19 cellular contexts compared by ENCODE assay signal in the genomic region with DNA sequence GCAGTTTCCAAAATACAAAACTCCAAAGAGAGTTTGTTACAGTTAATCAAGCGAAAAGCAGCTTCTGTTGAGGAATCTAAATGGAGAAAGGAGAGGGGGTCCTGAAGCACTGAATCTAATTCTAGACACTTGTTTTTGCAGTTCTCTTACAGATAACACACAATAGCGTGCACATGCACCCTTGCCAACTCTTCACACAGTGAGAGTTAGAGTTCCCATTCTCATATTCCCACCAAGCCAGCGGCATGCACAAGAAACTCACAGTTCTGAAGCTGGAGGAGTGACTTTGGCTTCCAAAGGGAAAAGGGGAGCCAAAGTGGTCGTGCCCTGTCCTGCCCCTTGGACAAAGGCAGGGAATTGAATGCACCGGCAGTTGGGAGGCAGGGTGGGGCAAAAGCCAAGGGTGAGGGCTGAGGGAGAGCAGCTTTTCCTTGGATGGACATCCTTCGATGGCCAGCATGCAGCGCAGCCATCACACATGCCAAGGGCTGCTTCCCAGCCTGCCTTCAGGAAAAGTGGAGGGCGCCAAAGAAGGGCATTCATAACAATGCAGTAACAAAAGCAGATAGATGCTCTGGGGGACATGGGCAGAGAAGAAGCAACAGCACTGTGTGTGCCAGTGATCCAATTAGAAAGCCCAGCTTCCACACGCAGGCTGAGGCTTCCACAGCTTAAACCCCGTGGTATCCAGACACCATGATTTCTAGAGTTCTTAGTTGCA.
DNase-seq lines count a peak whose midpoint lies in the region; ATAC-seq, FAIRE-seq and TF ChIP-seq lines count a peak whose summit lies in the region.
"Had no signal": no experiment of that assay in that cellular context is flagged by ENCODE, and none has a peak within 500 bp of the region (broad histone marks: within the 10 kb centered on the region; RNA-seq: fewer than 3 reads in every experiment).

No MANE protein-coding gene starts in this region.

- H3K27ac ChIP-seq in PC-3 (ENCODE audit: low read length), result peak overlapping the region; percentile 100
- H3K27ac ChIP-seq in cingulate gyrus (ENCODE audit: low read depth, low read length), result peak overlapping the region; percentile 85
- no peak overlapping the region for H3K27ac ChIP-seq in kidney (ENCODE audit: low read depth in 2 of 2, low read length in 2 of 2)
- H3K27ac ChIP-seq: brain microvascular endothelial cell, C4-2B, hepatocyte, WERI-Rb-1 had no signal

- no peaks in the 10 kb centered on the region for H3K27me3 ChIP-seq in PC-3 (ENCODE audit: low read length)
- H3K27me3 ChIP-seq: brain microvascular endothelial cell, hepatocyte had no signal

- no peak overlapping the region for H3K4me2 ChIP-seq in PC-3 (ENCODE audit: low read length)
- H3K4me2 ChIP-seq: GM23338, hepatocyte had no signal

- FAIRE-seq in kidney (lab: Jason Lieb, UNC), result no peak
- FAIRE-seq: urothelium cell line had no signal

- peak overlapping the region; percentile 62 for H3K27ac Mint-ChIP-seq in neural crest cell (ENCODE audit: unreplicated experiment)
- H3K27ac Mint-ChIP-seq: activated naive CD8-positive, alpha-beta T cell; activated T-helper 17 cell treated with anti-CD3 and anti-CD28 coated beads, Interleukin-2, amount 50 U/mL, for 72 hours; GM23338 had no signal

- CTCF ChIA-PET in PC-3 (lab: Charles Lee), result no interaction called here

- H3K4me1 ChIP-seq in PC-3 (ENCODE audit: insufficient read depth, low read length) (peaks cover 39% of the 10 kb centered on the region), kidney (ENCODE audit: control insufficient read depth in 1 of 2, insufficient read depth in 1 of 2, low read depth in 1 of 2, low read length in 2 of 2) (no peaks in the 10 kb centered on the region)

- peak overlapping the region; percentile 4 for H3K4me3 Mint-ChIP-seq in neural crest cell
- H3K4me3 Mint-ChIP-seq: activated naive CD8-positive, alpha-beta T cell; GM23338 had no signal

- POLR2A ChIA-PET in PC-3 (lab: Charles Lee; ENCODE audit: unreplicated experiment), result no interaction called here

- H4K20me1 ChIP-seq in PC-3 (ENCODE audit: low read length), result no peaks in the 10 kb centered on the region

- peaks cover 40% of the 10 kb centered on the region for H3K4me1 Mint-ChIP-seq in neural crest cell

- H3K9me2 ChIP-seq in PC-3 (replicated peaks; ENCODE audit: low read length), result no peaks in the 10 kb centered on the region

- H3K79me2 ChIP-seq in PC-3 (ENCODE audit: low read length), result peaks cover 83% of the 10 kb centered on the region

- no peaks in the 10 kb centered on the region for H3K27me3 Mint-ChIP-seq in neural crest cell (ENCODE audit: low read depth)
- H3K27me3 Mint-ChIP-seq: activated naive CD8-positive, alpha-beta T cell; activated T-helper 17 cell treated with anti-CD3 and anti-CD28 coated beads, Interleukin-2, amount 50 U/mL, for 72 hours had no signal

- H3K36me3 ChIP-seq in PC-3 (ENCODE audit: low read depth, low read length) (no peaks in the 10 kb centered on the region), kidney (ENCODE audit: control insufficient read depth in 1 of 2, insufficient read depth in 2 of 2, low read length in 2 of 2) (no peaks in the 10 kb centered on the region)
- H3K36me3 ChIP-seq: brain microvascular endothelial cell, WERI-Rb-1 had no signal

- no peak overlapping the region for H3K4me3 ChIP-seq in PC-3 (ENCODE audit: low read length)
- H3K4me3 ChIP-seq in kidney (ENCODE audit: low read length in 2 of 2), result no peak overlapping the region
- H3K4me3 ChIP-seq: GM23338, hepatocyte, mucosa of descending colon had no signal

- no peak for ATAC-seq in PC-3
- no peak for ATAC-seq in HG03378 (IDR thresholded peaks at IDR 0.05; ENCODE audit: unreplicated experiment)
- no peak for ATAC-seq in GM21723 (IDR thresholded peaks at IDR 0.05; ENCODE audit: unreplicated experiment)
- ATAC-seq: GM23338, mucosa of descending colon had no signal

- TF ChIP-seq CTCF in PC-3 (conservative IDR thresholded peaks at IDR 0.05; ENCODE audit: low read depth, low read length), result no peak
- TF ChIP-seq CTCF in neural crest cell (conservative IDR thresholded peaks at IDR 0.05), result no peak
- TF ChIP-seq CTCF in kidney (IDR thresholded peaks at IDR 0.05; ENCODE audit: borderline replicate concordance, extremely low read depth, insufficient read depth), result no peak

- no peak for DNase-seq in PC-3
- DNase-seq in neural crest cell (ENCODE audit: low read depth, low spot score), result no peak
- DNase-seq in superior temporal gyrus (ENCODE audit: extremely low spot score), result peak; percentile 83
- DNase-seq in NCI-H2081 (lab: John Stamatoyannopoulos, UW), result no peak
- DNase-seq in kidney, result no peak
- DNase-seq: activated CD4-positive, alpha-beta T cell treated with anti-CD3 and anti-CD28 coated beads, Interleukin-2, amount 50 U/mL, for 1 hour; brain microvascular endothelial cell; mucosa of descending colon; NCI-H510A treated with DMSO at 0.1 percent for 48 hours; WERI-Rb-1 had no signal

- H3K9me3 ChIP-seq in PC-3 (ENCODE audit: low read length) (no peaks in the 10 kb centered on the region), kidney (ENCODE audit: control insufficient read depth in 1 of 2, low read length in 2 of 2) (no peaks in the 10 kb centered on the region)
- H3K9me3 ChIP-seq: mucosa of descending colon had no signal

- no peaks in the 10 kb centered on the region for H3K9me3 Mint-ChIP-seq in neural crest cell
- H3K9me3 Mint-ChIP-seq: activated T-helper 17 cell treated with anti-CD3 and anti-CD28 coated beads, Interleukin-2, amount 50 U/mL, for 72 hours; GM23338 had no signal

- H2AFZ ChIP-seq in PC-3 (ENCODE audit: low read length), result no peak overlapping the region
- H2AFZ ChIP-seq: GM23338, hepatocyte had no signal

- intact Hi-C loops in PC-3 (cut with micrococcal nuclease), result no loop called here
- intact Hi-C loops in kidney (cut with DNase I), result no loop called here

- BruUV-seq in PC-3 (replicated peaks; lab: Mats Ljungman, UMichigan), result no TSS peak

- H3F3A ChIP-seq in PC-3 (ENCODE audit: low read length, unreplicated experiment), result peaks cover 2% of the 10 kb centered on the region

- no peaks in the 10 kb centered on the region for H3K36me3 Mint-ChIP-seq in neural crest cell (ENCODE audit: low read depth)

- H3K9ac ChIP-seq in PC-3 (ENCODE audit: low read length) (no peak overlapping the region), kidney (ENCODE audit: low read length in 2 of 2) (no peak overlapping the region)

Comparison
In these comparisons a context has a peak if more than half of its experiments do, and no peak if none do; other contexts are left out.
1. H3K27ac ChIP-seq: peak in PC-3 (single experiment) and cingulate gyrus (single experiment); none in kidney (0 of 2).